Comparison of ENCODE assay signal across 25 cellular contexts in the genomic region with DNA sequence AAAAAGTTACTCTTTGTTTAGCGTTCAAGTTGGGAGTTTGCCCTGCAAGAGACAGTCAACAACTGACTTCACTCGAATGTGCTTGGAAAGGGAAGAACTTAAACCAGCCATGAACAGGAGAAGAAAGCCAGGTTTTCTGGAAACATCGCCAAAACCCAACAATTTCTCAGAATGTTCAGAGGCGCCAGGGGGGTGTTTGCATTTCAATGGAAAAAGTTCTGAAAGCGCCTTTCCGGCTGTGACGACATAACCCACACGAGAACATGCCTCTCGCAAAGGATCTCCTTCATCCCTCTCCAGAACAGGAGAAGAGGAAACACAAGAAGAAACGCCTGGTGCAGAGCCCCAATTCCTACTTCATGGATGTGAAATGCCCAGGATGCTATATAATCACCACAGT.
"Had no signal": no experiment of that assay in that cellular context is flagged by ENCODE, and none has a peak within 500 bp of the region (broad histone marks: within the 10 kb centered on the region; RNA-seq: fewer than 3 reads in every experiment).

No MANE protein-coding gene starts in this region.

- H3K27me3 ChIP-seq: MG63, SJCRH30 had no signal

- ATAC-seq: activated CD4-positive, CD25-positive, alpha-beta regulatory T cell treated with anti-CD3 and anti-CD28 coated beads, Interleukin-2, amount 50 U/mL, for 24 hours; activated CD8-positive, alpha-beta memory T cell treated with anti-CD3 and anti-CD28 coated beads, Interleukin-2, amount 10 ng/mL, durations not matched to agents 7 days and 5 days; Panc1 had no signal

- H3K9me3 ChIP-seq: MG63, SJCRH30, SK-N-SH had no signal

- DNase-seq: activated CD4-positive, alpha-beta T cell treated with anti-CD3 and anti-CD28 coated beads for 4 hours; activated CD4-positive, alpha-beta T cell treated with anti-CD3 and anti-CD28 coated beads, Interleukin-2, amount 50 U/mL, for 4 hours; activated CD8-positive, alpha-beta memory T cell treated with anti-CD3 and anti-CD28 coated beads, Interleukin-2, amount 10 ng/mL, durations not matched to agents 7 days and 5 days; activated effector memory CD4-positive, alpha-beta T cell treated with Interleukin-2 at 50 U/mL for 16 hours; activated naive CD4-positive, alpha-beta T cell; activated T-cell treated with anti-CD3 and anti-CD28 coated beads, Interleukin-2, amount 50 U/mL, for 24 hours; MG63; MV-4-11; NCI-H1092 treated with DMSO at 0.1 percent for 48 hours; NCI-H1417 treated with DMSO at 0.1 percent for 48 hours; NCI-H1694; NCI-H2029 treated with DMSO at 0.1 percent for 48 hours; NCI-H345; NCI-H510A; NCI-H526 treated with DMSO at 0.1 percent for 48 hours; NCI-H82; OCI-M1; Right ventricle myocardium superior; SJCRH30; SK-N-SH; T-helper 1 cell had no signal

- H3K27ac ChIP-seq: RWPE1, SJCRH30, VCaP had no signal

- H3K4me3 ChIP-seq: MG63, SJCRH30 had no signal

- H3K36me3 ChIP-seq: MG63, SJCRH30 had no signal
